In genomic region chr19:5974721-5975387, GRCh38 we compare ENCODE assay signal across 11 cellular contexts. TPM values are rescaled to one million over a fixed set of nuclear protein-coding genes. Genes with fewer than 3 reads are reported as not detected.
DNase-seq lines count a peak whose midpoint lies in the region; FAIRE-seq and TF ChIP-seq lines count a peak whose summit lies in the region.
"Had no signal": no experiment of that assay in that cellular context is flagged by ENCODE, and none has a peak within 500 bp of the region (broad histone marks: within the 10 kb centered on the region; RNA-seq: fewer than 3 reads in every experiment).

No MANE protein-coding gene starts in this region.

- H3K4me1 ChIP-seq in CD4-positive, alpha-beta memory T cell (ENCODE audit: insufficient read depth, low read length): peaks cover 88% of the 10 kb centered on the region
- H3K4me1 ChIP-seq in Karpas-422 (ENCODE audit: low read length) (peaks cover 46% of the 10 kb centered on the region), astrocyte (ENCODE audit: insufficient read depth, low read length) (peaks cover 32% of the 10 kb centered on the region), breast epithelium (peaks cover 9 to 26% of the 10 kb centered on the region in 2 donors)

- peaks cover 93% of the 10 kb centered on the region for H3K79me2 ChIP-seq in Karpas-422 (ENCODE audit: low read length)
- H3K79me2 ChIP-seq in astrocyte (ENCODE audit: insufficient read depth, low read length): peaks cover 85% of the 10 kb centered on the region
- peaks cover 79% of the 10 kb centered on the region for H3K79me2 ChIP-seq in neural cell (replicated peaks; ENCODE audit: insufficient read depth, low read length)

- peaks cover 50 to 86% (median 66%) of the 10 kb centered on the region in 4 donors for H3K4me1 Mint-ChIP-seq in CD4-positive, alpha-beta memory T cell
- H3K4me1 Mint-ChIP-seq in astrocyte (ENCODE audit: low read depth, unreplicated experiment): peaks cover 21% of the 10 kb centered on the region

- no peak for TF ChIP-seq RAD21 in neural cell (conservative IDR thresholded peaks at IDR 0.05)

- H3K36me3 Mint-ChIP-seq in CD4-positive, alpha-beta memory T cell: peaks cover 6 to 46% of the 10 kb centered on the region in 2 donors
- peaks cover 11% of the 10 kb centered on the region for H3K36me3 Mint-ChIP-seq in astrocyte (ENCODE audit: low read depth, unreplicated experiment)

- peak overlapping the region; percentile 95 for H3K4me2 ChIP-seq in Karpas-422 (ENCODE audit: low read depth, low read length, poor library complexity, severe bottlenecking)
- no peak overlapping the region for H3K4me2 ChIP-seq in astrocyte (ENCODE audit: low read length)
- H3K4me2 ChIP-seq in neural cell (ENCODE audit: low read length): no peak overlapping the region

- no peaks in the 10 kb centered on the region for H3K27me3 Mint-ChIP-seq in CD4-positive, alpha-beta memory T cell
- H3K27me3 Mint-ChIP-seq in astrocyte (ENCODE audit: low read depth, unreplicated experiment): no peaks in the 10 kb centered on the region
- H3K27me3 Mint-ChIP-seq: dendritic cell treated with granulocyte-macrophage colony-stimulating factor and Interleukin-4, amounts not matched to agents 40 ng/mL and 50 ng/mL, for 4 days had no signal

- no peaks in the 10 kb centered on the region for H3K27me3 ChIP-seq in CD4-positive, alpha-beta memory T cell (ENCODE audit: insufficient read depth, low read length)
- H3K27me3 ChIP-seq in Karpas-422 (ENCODE audit: low read length) (no peaks in the 10 kb centered on the region), astrocyte (ENCODE audit: insufficient read depth, low read length) (no peaks in the 10 kb centered on the region), neural cell (ENCODE audit: insufficient read depth, low read depth, low read length) (no peaks in the 10 kb centered on the region), breast epithelium (no peaks in the 10 kb centered on the region)

- no peak for TF ChIP-seq EP300 in neural cell (conservative IDR thresholded peaks at IDR 0.05; ENCODE audit: poor library complexity, severe bottlenecking)

- CTCF ChIA-PET in CD4-positive, alpha-beta memory T cell (lab: Charles Lee; ENCODE audit: partially characterized antibody): interaction anchor here (0.7 to 6.1 kb wide), 3 partner anchors 8 to 47 kb away, joined by 3 to 68 read pairs (median 4); no protein-coding TSS in a partner anchor

- no peaks in the 10 kb centered on the region for H3F3A ChIP-seq in neural cell (ENCODE audit: insufficient read depth, low read length, poor library complexity, severe bottlenecking)

- peak overlapping the region; percentile 57 to 94 (median 70) for H3K4me3 Mint-ChIP-seq in CD4-positive, alpha-beta memory T cell
- H3K4me3 Mint-ChIP-seq in astrocyte (ENCODE audit: unreplicated experiment): peak overlapping the region; percentile 11
- H3K4me3 Mint-ChIP-seq: dendritic cell treated with granulocyte-macrophage colony-stimulating factor and Interleukin-4, amounts not matched to agents 40 ng/mL and 50 ng/mL, for 4 days had no signal

- intact Hi-C loops in CD4-positive, alpha-beta memory T cell (cut with micrococcal nuclease): loop anchor here (5.0 kb wide), 1 partner anchor 137 kb away; the partner anchor contains the start of gene RFX2
- intact Hi-C loops in breast epithelium (cut with DNase I; ENCODE audit: low total_unique reads): no loop called here

- TF ChIP-seq POLR2A in breast epithelium (IDR thresholded peaks at IDR 0.05): no peak

- FAIRE-seq in astrocyte (lab: Jason Lieb, UNC): no peak
- FAIRE-seq: GM19239 had no signal

- no peak overlapping the region for H2AFZ ChIP-seq in Karpas-422 (ENCODE audit: low read length)
- no peak overlapping the region for H2AFZ ChIP-seq in astrocyte (ENCODE audit: low read depth, low read length)
- no peak overlapping the region for H2AFZ ChIP-seq in neural cell (ENCODE audit: low read depth, low read length)

- no peak for TF ChIP-seq CTCF in astrocyte (IDR thresholded peaks at IDR 0.05; ENCODE audit: insufficient read depth, low read depth, low read length)
- no peak for TF ChIP-seq CTCF in neural cell (IDR thresholded peaks at IDR 0.05; ENCODE audit: poor library complexity, severe bottlenecking)
- TF ChIP-seq CTCF in breast epithelium (IDR thresholded peaks at IDR 0.05): no peak

- peak overlapping the region; percentile 72 to 88 (median 79) for H3K27ac Mint-ChIP-seq in CD4-positive, alpha-beta memory T cell
- peak overlapping the region; percentile 30 for H3K27ac Mint-ChIP-seq in astrocyte (ENCODE audit: unreplicated experiment)
- H3K27ac Mint-ChIP-seq: dendritic cell treated with granulocyte-macrophage colony-stimulating factor and Interleukin-4, amounts not matched to agents 40 ng/mL and 50 ng/mL, for 4 days had no signal

- H4K20me1 ChIP-seq in Karpas-422 (ENCODE audit: insufficient read depth, low read depth, low read length) (peaks cover 36% of the 10 kb centered on the region), astrocyte (ENCODE audit: insufficient read depth, low read length) (peaks cover 70% of the 10 kb centered on the region), neural cell (ENCODE audit: insufficient read depth) (no peaks in the 10 kb centered on the region)

- no peaks in the 10 kb centered on the region for H3K9me2 ChIP-seq in Karpas-422 (replicated peaks; ENCODE audit: insufficient read depth, low read length)
- no peaks in the 10 kb centered on the region for H3K9me2 ChIP-seq in neural cell (ENCODE audit: insufficient read depth, low read length)

- no peak overlapping the region for H3K4me3 ChIP-seq in CD4-positive, alpha-beta memory T cell (ENCODE audit: low read length in 2 of 2)
- H3K4me3 ChIP-seq in Karpas-422 (ENCODE audit: low read length) (no peak overlapping the region), astrocyte (ENCODE audit: insufficient read depth, low read depth, low read length) (no peak overlapping the region), neural cell (ENCODE audit: low read length) (peak overlapping the region; percentile 98), breast epithelium (no peak overlapping the region)

- H3K9ac ChIP-seq in Karpas-422 (ENCODE audit: low read length) (peak overlapping the region; percentile 51; the same call in 1 of the 2 replicates), astrocyte (ENCODE audit: low read length) (no peak overlapping the region), neural cell (ENCODE audit: low read length) (peak overlapping the region; percentile 43)

- H3K36me3 ChIP-seq in CD4-positive, alpha-beta memory T cell (ENCODE audit: insufficient read depth, low read length): peaks cover 16% of the 10 kb centered on the region
- H3K36me3 ChIP-seq in Karpas-422 (ENCODE audit: insufficient read depth, low read length) (peaks cover 14% of the 10 kb centered on the region; the same call in 1 of the 2 replicates), astrocyte (ENCODE audit: insufficient read depth, low read length) (peaks cover 3% of the 10 kb centered on the region), neural cell (ENCODE audit: insufficient read depth, low read length) (no peaks in the 10 kb centered on the region), breast epithelium (no peaks in the 10 kb centered on the region)

- H3K9me3 ChIP-seq in CD4-positive, alpha-beta memory T cell (ENCODE audit: control insufficient read depth in 1 of 2, low read length in 2 of 2): no peaks in the 10 kb centered on the region
- H3K9me3 ChIP-seq in Karpas-422 (ENCODE audit: low read length) (no peaks in the 10 kb centered on the region), astrocyte (ENCODE audit: insufficient read depth, low read depth, low read length) (no peaks in the 10 kb centered on the region), neural cell (ENCODE audit: low read length) (no peaks in the 10 kb centered on the region), breast epithelium (no peaks in the 10 kb centered on the region)

- peak in 3 of 5 donors; percentile 16 to 82 (median 29) for DNase-seq in CD4-positive, alpha-beta memory T cell
- DNase-seq in Karpas-422 (no peak), astrocyte (ENCODE audit: low read depth) (no peak), NCI-H446 (lab: John Stamatoyannopoulos, UW) (no peak), EL (no peak), breast epithelium (ENCODE audit: low spot score in 2 of 2) (no peak), occipital lobe (lab: John Stamatoyannopoulos, UW) (no peak)
- DNase-seq: OCI-M1 had no signal

- peak overlapping the region; percentile 19 for H3K27ac ChIP-seq in CD4-positive, alpha-beta memory T cell (ENCODE audit: low read depth, low read length)
- no peak overlapping the region for H3K27ac ChIP-seq in Karpas-422 (ENCODE audit: low read length)
- no peak overlapping the region for H3K27ac ChIP-seq in astrocyte (ENCODE audit: low read depth, low read length)
- H3K27ac ChIP-seq in neural cell (ENCODE audit: low read length): peak overlapping the region; percentile 34
- H3K27ac ChIP-seq in breast epithelium: no peak overlapping the region

- POLR2A ChIA-PET in CD4-positive, alpha-beta memory T cell (lab: Charles Lee; ENCODE audit: partially characterized antibody): interaction anchor here (1.0 to 1.2 kb wide), 2 partner anchors 13 to 71 kb away, joined by 5 to 6 read pairs; partner anchors contain the start of gene NDUFA11

- peaks cover 0 to 2% (median 0%) of the 10 kb centered on the region in 8 donors for H3K9me3 Mint-ChIP-seq in CD4-positive, alpha-beta memory T cell
- H3K9me3 Mint-ChIP-seq in astrocyte (ENCODE audit: unreplicated experiment): peaks cover 3% of the 10 kb centered on the region
- H3K9me3 Mint-ChIP-seq: dendritic cell treated with granulocyte-macrophage colony-stimulating factor and Interleukin-4, amounts not matched to agents 40 ng/mL and 50 ng/mL, for 4 days had no signal

TF ChIP-seq in neural cell, 6 proteins besides CTCF, POLR2A, EP300 and RAD21 (continues in another document):
- TF ChIP-seq SMC3 (conservative IDR thresholded peaks at IDR 0.05; ENCODE audit: poor library complexity): no peak

RNA-seq across cellular contexts. Expression of gene RANBP3, which starts 3.1 kb away (rescaled TPM):
- 10 to 100 TPM; 84.1 to 94.9 TPM for total RNA-seq in CD4-positive, alpha-beta memory T cell
- polyA plus RNA-seq in CD4-positive, alpha-beta memory T cell: 10 to 100 TPM in 1 of 2 donors, 1 to 10 TPM in 1; 3.4 to 11.6 TPM
- 34.0 and 44.8 TPM in 2 replicates for total RNA-seq in Karpas-422 (2014; rRNA removed; shearing (Covaris generic); ENCODE audit: low replicate concordance)
- total RNA-seq in astrocyte: 61.3 and 70.5 TPM in 2 replicates
- 53.6 and 67.6 TPM in 2 replicates for polyA plus RNA-seq in neural cell
- 61.6 and 68.3 TPM in 2 replicates for polyA minus RNA-seq in neural cell
- 10 to 100 TPM; 54.4 to 66.2 (median 64.9) TPM for total RNA-seq in breast epithelium
- 35.4 TPM for total RNA-seq in occipital lobe

Comparison
In these comparisons a context has a peak if more than half of its experiments do, and no peak if none do; other contexts are left out.
1. DNase-seq: peak in CD4-positive, alpha-beta memory T cell (3 of 5); none in Karpas-422 (single experiment), astrocyte (single experiment), NCI-H446 (0 of 2), EL (single experiment), breast epithelium (0 of 2) and occipital lobe (single experiment).
2. H3K27ac ChIP-seq: peak in CD4-positive, alpha-beta memory T cell (single experiment) and neural cell (single experiment); none in Karpas-422 (single experiment), astrocyte (single experiment) and breast epithelium (0 of 2).